In genomic region chr2:146716591-146716990, GRCh38 we compare ENCODE assay signal across 20 cellular contexts.
DNase-seq lines count a peak whose midpoint lies in the region; ATAC-seq, FAIRE-seq and TF ChIP-seq lines count a peak whose summit lies in the region.
"Had no signal": no experiment of that assay in that cellular context is flagged by ENCODE, and none has a peak within 500 bp of the region (broad histone marks: within the 10 kb centered on the region; RNA-seq: fewer than 3 reads in every experiment).

No MANE protein-coding gene starts in this region.

- H3K4me3 ChIP-seq in HepG2 (replicated peaks in 1 of 3; ENCODE audit: insufficient read depth in 1 of 3, low read depth in 2 of 3, low read length in 3 of 3) (no peak overlapping the region), right lobe of liver (no peak overlapping the region), H1 (ENCODE audit: extremely low read depth in 1 of 4, insufficient read depth in 2 of 4, low read depth in 3 of 4, low read length in 4 of 4) (no peak overlapping the region), pancreas (no peak overlapping the region)
- H3K4me3 ChIP-seq: GM23338, HAP-1 had no signal

- ATAC-seq in HepG2 (no peak), right lobe of liver (no peak), pancreas (no peak)
- ATAC-seq: GM23338 had no signal

- intact Hi-C loops in HepG2 (cut with micrococcal nuclease; ENCODE audit: unreplicated experiment) = no loop called here
- intact Hi-C loops in right lobe of liver (cut with DNase I) = no loop called here
- intact Hi-C loops in pancreas (cut with DNase I) = no loop called here

- H3K79me2 ChIP-seq in HepG2 (ENCODE audit: insufficient read depth, low read length) (no peaks in the 10 kb centered on the region), H1 (ENCODE audit: control insufficient read depth in 1 of 2, insufficient read depth in 2 of 2, low read length in 2 of 2) (no peaks in the 10 kb centered on the region)

- H2BK5ac ChIP-seq in H1 (ENCODE audit: low read depth, low read length) = no peak overlapping the region

- POLR2A ChIA-PET in HepG2 (lab: Yijun Ruan, JAX) = no interaction called here
- POLR2A ChIA-PET in H1 (lab: Charles Lee; ENCODE audit: partially characterized antibody) = no interaction called here

- H2AFZ ChIP-seq in HepG2 (ENCODE audit: low read length) (no peak overlapping the region), H1 (ENCODE audit: low read length) (no peak overlapping the region)
- H2AFZ ChIP-seq: GM23338 had no signal

- H2BK20ac ChIP-seq in H1 (ENCODE audit: low read length) = no peak overlapping the region

- no peak overlapping the region for H3K18ac ChIP-seq in H1 (ENCODE audit: extremely low read depth, low read length)

- no peaks in the 10 kb centered on the region for H3K4me1 Mint-ChIP-seq in chondrocyte (ENCODE audit: low read depth)
- H3K4me1 Mint-ChIP-seq: CD4-positive, alpha-beta memory T cell; GM23338 had no signal

- no TSS peak for BruUV-seq in HepG2 (replicated peaks; lab: Mats Ljungman, UMichigan)

- no peak overlapping the region for H4K5ac ChIP-seq in H1 (ENCODE audit: insufficient read length, low read depth, low read length)

- TF ChIP-seq CTCF in HepG2 (CRISPR knock-in tag; IDR thresholded peaks at IDR 0.05) = no peak
- no peak for TF ChIP-seq CTCF in right lobe of liver (IDR thresholded peaks at IDR 0.05)
- TF ChIP-seq CTCF in H1 (IDR thresholded peaks at IDR 0.05; ENCODE audit: control extremely low read depth in 1 of 3, insufficient read depth in 1 of 3, low read depth in 1 of 3, low read length in 3 of 3) = no peak
- no peak for TF ChIP-seq CTCF in pancreas (IDR thresholded peaks at IDR 0.05)
- TF ChIP-seq CTCF in chondrocyte (IDR thresholded peaks at IDR 0.05) = no peak

- H3K4me2 ChIP-seq in HepG2 (ENCODE audit: low read depth, low read length) (no peak overlapping the region), H1 (ENCODE audit: insufficient read depth in 1 of 2, low read depth in 2 of 2, low read length in 2 of 2) (no peak overlapping the region)
- H3K4me2 ChIP-seq: GM23338 had no signal

- H3K79me1 ChIP-seq in H1 (ENCODE audit: low read depth, low read length) = no peaks in the 10 kb centered on the region

- no peaks in the 10 kb centered on the region for H3K36me3 Mint-ChIP-seq in chondrocyte (ENCODE audit: low read depth)
- H3K36me3 Mint-ChIP-seq: CD4-positive, alpha-beta memory T cell had no signal

- in situ Hi-C loops in HepG2 (cut with HindIII; ENCODE audit: extremely low pct_ligation_motif_present, low pct_unique_long_range_greater_than_20kb) = no loop called here

- no peak overlapping the region for H3K56ac ChIP-seq in H1 (replicated peaks; ENCODE audit: insufficient read length, low read depth, low read length)

- H3K14ac ChIP-seq in H1 (ENCODE audit: insufficient read length) = no peak overlapping the region

- CTCF ChIA-PET in HepG2 (lab: Yijun Ruan, JAX; ENCODE audit: low intra/inter-chr PET ratio, low total read pairs) (no interaction called here), H1 (lab: Charles Lee; ENCODE audit: partially characterized antibody) (no interaction called here)

- H2BK12ac ChIP-seq in H1 (ENCODE audit: low read depth, low read length) = no peak overlapping the region

- H3K4ac ChIP-seq in H1 (replicated peaks; ENCODE audit: insufficient read length, low read depth, low read length) = no peak overlapping the region

- no peak overlapping the region for H4K8ac ChIP-seq in H1 (ENCODE audit: extremely low read depth, insufficient read depth, low read length)

- H3K9me3 ChIP-seq in HepG2 (ENCODE audit: low read length) (peaks cover 16% of the 10 kb centered on the region), right lobe of liver (no peaks in the 10 kb centered on the region), H1 (ENCODE audit: insufficient read depth in 2 of 2, low read depth in 1 of 2, low read length in 1 of 2) (no peaks in the 10 kb centered on the region), pancreas (no peaks in the 10 kb centered on the region)
- H3K9me3 ChIP-seq: HAP-1 had no signal

- DNase-seq in HepG2 (ENCODE audit: low spot score) (no peak), right lobe of liver (no peak), H1 (ENCODE audit: low read depth in 1 of 2, low spot score in 2 of 2) (no peak), pancreas (no peak), chondrocyte (ENCODE audit: low spot score) (no peak), NCI-H187 treated with DMSO at 0.1 percent for 48 hours (lab: John Stamatoyannopoulos, UW) (no peak)
- DNase-seq: C1 segment of cervical spinal cord; Calu3; CD4-positive, alpha-beta memory T cell; COR-L47; DMS53; DMS79 treated with DMSO at 0.1 percent for 48 hours; GF-D8; HFFc6 had no signal

- no peaks in the 10 kb centered on the region for H3K23me2 ChIP-seq in H1 (ENCODE audit: low read depth, low read length)

- 1% methylated on average over 3 of the region's 3 CpGs for whole genome bisulfite sequencing in HepG2 (ENCODE audit: low lambda C conversion rate)
- 37% methylated on average over 3 of the region's 3 CpGs for WGBS in right lobe of liver (ENCODE audit: insufficient coverage, low coverage, low lambda C conversion rate, missing lambda C conversion rate)
- 65% methylated on average over 3 of the region's 3 CpGs; no CpG with 5 or more reads in 1 of the 2 experiments for WGBS in H1 (ENCODE audit: extremely low coverage in 1 of 2, insufficient coverage in 1 of 2, insufficient read length in 1 of 2, insufficient replicate concordance in 2 of 2, low coverage in 1 of 2, low lambda C conversion rate in 2 of 2, missing lambda C conversion rate in 1 of 2), 2 experiments
- WGBS in pancreas, 2 donors = 39 to 40% methylated on average over 3 of the region's 3 CpGs

- H4K20me1 ChIP-seq in HepG2 (ENCODE audit: insufficient read depth, low read length) = no peaks in the 10 kb centered on the region
- no peaks in the 10 kb centered on the region for H4K20me1 ChIP-seq in H1 (replicated peaks in 1 of 2; ENCODE audit: control insufficient read depth in 1 of 2, insufficient read depth in 2 of 2, low read length in 2 of 2)

- no peak overlapping the region for H3K9ac ChIP-seq in HepG2 (ENCODE audit: insufficient read depth, low read depth, low read length)
- H3K9ac ChIP-seq in H1 (replicated peaks in 1 of 4; ENCODE audit: extremely low read depth in 1 of 4, low read depth in 3 of 4, low read length in 3 of 4) = no peak overlapping the region

- no peak for FAIRE-seq in HepG2 (lab: Jason Lieb, UNC)
- FAIRE-seq in H1 (lab: Jason Lieb, UNC) = no peak
- FAIRE-seq in pancreas (lab: Jason Lieb, UNC) = peak; percentile 9
- FAIRE-seq: GM12891, GM18507, H54 had no signal

- H3K23ac ChIP-seq in H1 (ENCODE audit: insufficient read length) = no peak overlapping the region

- TF ChIP-seq RAD21 in HepG2 (CRISPR knock-in tag; IDR thresholded peaks at IDR 0.05) (no peak), H1 (IDR thresholded peaks at IDR 0.05 in 1 of 2, conservative IDR thresholded peaks at IDR 0.05 in 1 of 2; ENCODE audit: low read depth in 2 of 2, low read length in 2 of 2) (no peak)

- H2AK5ac ChIP-seq in H1 (ENCODE audit: low read depth, low read length) = no peak overlapping the region

- H2BK15ac ChIP-seq in H1 (ENCODE audit: low read length) = no peak overlapping the region

- TF ChIP-seq POLR2A in HepG2 (IDR thresholded peaks at IDR 0.05; ENCODE audit: insufficient read depth in 1 of 2, low read depth in 2 of 2, low read length in 2 of 2) (no peak), right lobe of liver (IDR thresholded peaks at IDR 0.05) (no peak), H1 (IDR thresholded peaks at IDR 0.05; ENCODE audit: control extremely low read depth in 1 of 2, low read depth in 2 of 2, low read length in 2 of 2) (no peak)

- H3K36me3 ChIP-seq in HepG2 (replicated peaks in 1 of 2; ENCODE audit: control insufficient read depth in 1 of 2, insufficient read depth in 2 of 2, low read length in 2 of 2) = no peaks in the 10 kb centered on the region
- no peaks in the 10 kb centered on the region for H3K36me3 ChIP-seq in right lobe of liver
- no peaks in the 10 kb centered on the region for H3K36me3 ChIP-seq in H1 (ENCODE audit: control insufficient read depth in 2 of 4, insufficient read depth in 4 of 4, low read length in 3 of 4)
- H3K36me3 ChIP-seq in pancreas = no peaks in the 10 kb centered on the region
- H3K36me3 ChIP-seq: HAP-1 had no signal

- H3K27me3 Mint-ChIP-seq in chondrocyte (ENCODE audit: low read depth) = peaks cover 3% of the 10 kb centered on the region
- H3K27me3 Mint-ChIP-seq: CD4-positive, alpha-beta memory T cell had no signal

- H3K9me3 Mint-ChIP-seq in chondrocyte (ENCODE audit: low read depth) = peaks cover 5% of the 10 kb centered on the region

- no peak overlapping the region for H4K91ac ChIP-seq in H1 (replicated peaks; ENCODE audit: insufficient read length, low read length)

- no peaks in the 10 kb centered on the region for H3K4me1 ChIP-seq in HepG2 (ENCODE audit: insufficient read depth, low read length)
- H3K4me1 ChIP-seq in right lobe of liver = no peaks in the 10 kb centered on the region
- H3K4me1 ChIP-seq in H1 (replicated peaks in 1 of 4; ENCODE audit: control insufficient read depth in 3 of 4, insufficient read depth in 4 of 4, low read length in 3 of 4) = no peaks in the 10 kb centered on the region
- H3K4me1 ChIP-seq in pancreas = no peaks in the 10 kb centered on the region
- H3K4me1 ChIP-seq: HAP-1 had no signal

- no peaks in the 10 kb centered on the region for H3K27me3 ChIP-seq in HepG2 (ENCODE audit: control insufficient read depth in 1 of 2, insufficient read depth in 2 of 2, low read length in 2 of 2)
- no peaks in the 10 kb centered on the region for H3K27me3 ChIP-seq in right lobe of liver
- H3K27me3 ChIP-seq in H1 (replicated peaks in 1 of 4; ENCODE audit: control insufficient read depth in 3 of 4, extremely low read depth in 1 of 4, insufficient read depth in 3 of 4, low read length in 3 of 4) = no peaks in the 10 kb centered on the region
- H3K27me3 ChIP-seq in pancreas = no peaks in the 10 kb centered on the region

- TF ChIP-seq EP300 in HepG2 (IDR thresholded peaks at IDR 0.05; ENCODE audit: low read depth in 2 of 2, low read length in 2 of 2) (no peak), HepG2 (CRISPR knock-in tag; IDR thresholded peaks at IDR 0.05; ENCODE audit: borderline replicate concordance) (no peak), H1 (IDR thresholded peaks at IDR 0.05; ENCODE audit: borderline replicate concordance in 1 of 2, low read depth in 2 of 2, low read length in 2 of 2) (no peak)

- H3K27ac ChIP-seq in HepG2 (ENCODE audit: extremely low read length, insufficient read depth, low read length) (no peak overlapping the region), right lobe of liver (no peak overlapping the region), H1 (ENCODE audit: low read depth, low read length) (no peak overlapping the region), pancreas (no peak overlapping the region)
- H3K27ac ChIP-seq: 22Rv1 had no signal

- H2BK120ac ChIP-seq in H1 (replicated peaks; ENCODE audit: low read depth, low read length) = no peak overlapping the region

- no peak overlapping the region for H3K27ac Mint-ChIP-seq in chondrocyte (ENCODE audit: unreplicated experiment)
- H3K27ac Mint-ChIP-seq: CD4-positive, alpha-beta memory T cell; GM23338; HFFc6 had no signal

- no peak overlapping the region for H3K4me3 Mint-ChIP-seq in chondrocyte (ENCODE audit: unreplicated experiment)
- H3K4me3 Mint-ChIP-seq: CD4-positive, alpha-beta memory T cell; GM23338; HFFc6 had no signal

TF ChIP-seq in HepG2, 621 proteins besides CTCF, POLR2A, EP300 and RAD21 (continues in another document):
- peak; percentile 97 to 99 for TF ChIP-seq MAFK (conservative IDR thresholded peaks at IDR 0.05 in 1 of 2, IDR thresholded peaks at IDR 0.05 in 1 of 2; ENCODE audit: low read length in 2 of 2)

Comparison
In these comparisons a context has a peak if more than half of its experiments do, and no peak if none do; other contexts are left out.
1. Of the 41 proteins assayed by ChIP-seq in both HepG2 and H1: peak only in HepG2: none; only in H1: none; in both: MAFK; in neither: 40.